10 cellular contexts compared by ENCODE assay signal in genomic region chr12:52147367-52147972, GRCh38. TPM values are rescaled to one million over a fixed set of nuclear protein-coding genes. Genes with fewer than 3 reads are reported as not detected.
DNase-seq lines count a peak whose midpoint lies in the region; ATAC-seq and TF ChIP-seq lines count a peak whose summit lies in the region.
"Had no signal": no experiment of that assay in that cellular context is flagged by ENCODE, and none has a peak within 500 bp of the region (broad histone marks: within the 10 kb centered on the region; RNA-seq: fewer than 3 reads in every experiment).

No MANE protein-coding gene starts in this region.

- TF ChIP-seq CTCF in HCT116 (IDR thresholded peaks at IDR 0.05 in 2 of 3, conservative IDR thresholded peaks at IDR 0.05 in 1 of 3; ENCODE audit: borderline replicate concordance in 1 of 3, insufficient read depth in 1 of 3, low read depth in 2 of 3, low read length in 2 of 3) = no peak

- TSS peak; percentile 83 for BruUV-seq in HCT116 (replicated peaks; lab: Mats Ljungman, UMichigan)

- no peak overlapping the region for H2AFZ ChIP-seq in HCT116 (ENCODE audit: low read depth, low read length, poor library complexity, severe bottlenecking)

- H3K4me3 ChIP-seq in HCT116 (replicated peaks in 1 of 2; ENCODE audit: low read depth in 1 of 2, low read length in 2 of 2) (peak overlapping the region; percentile 46 to 55), stomach smooth muscle (ENCODE audit: low read length in 2 of 2) (no peak overlapping the region)

- H4K20me1 ChIP-seq in HCT116 (ENCODE audit: insufficient read depth) = no peaks in the 10 kb centered on the region

- H3K9me2 ChIP-seq in HCT116 (ENCODE audit: insufficient read depth) = no peaks in the 10 kb centered on the region

- H3K27me3 ChIP-seq in HCT116 (ENCODE audit: insufficient read depth, low read length) (no peaks in the 10 kb centered on the region), stomach smooth muscle (ENCODE audit: control insufficient read depth in 1 of 2, insufficient read depth in 2 of 2, low read length in 2 of 2) (peaks cover 0 to 5% of the 10 kb centered on the region in 2 donors)

- H3K9me3 ChIP-seq in HCT116 (ENCODE audit: control insufficient read depth in 1 of 2, insufficient read depth in 1 of 2, low read depth in 1 of 2, low read length in 2 of 2) (no peaks in the 10 kb centered on the region), stomach smooth muscle (ENCODE audit: control insufficient read depth in 2 of 2, low read length in 2 of 2) (no peaks in the 10 kb centered on the region)

- RAD21 ChIA-PET in HCT116 (lab: Charles Lee; ENCODE audit: low non-redundant PET in 1 of 2, low total read pairs in 2 of 2, uncharacterized antibody in 2 of 2, unreplicated experiment in 2 of 2) = interaction anchor here (0.6 to 1.5 kb wide), 7 partner anchors 9 to 1072 kb away, joined by 3 to 7 read pairs (median 3); no protein-coding TSS in a partner anchor

- H3K27ac ChIP-seq in HCT116 (ENCODE audit: low read depth, low read length) (peak overlapping the region; percentile 100), stomach smooth muscle (ENCODE audit: low read length) (peak overlapping the region; percentile 18)
- H3K27ac ChIP-seq: HL-60 had no signal

- CTCF ChIA-PET in HCT116 (lab: Charles Lee) = interaction anchor here (0.6 to 7.0 kb wide), 20 partner anchors 10 to 833 kb away, joined by 3 to 140 read pairs (median 6); no protein-coding TSS in a partner anchor

- peak; percentile 99 for DNase-seq in HCT116 (ENCODE audit: low read depth, low spot score)
- peak; percentile 95 for DNase-seq in amniotic stem cell (lab: John Stamatoyannopoulos, UW)
- DNase-seq in hepatic stellate cell (ENCODE audit: low spot score) = peak; percentile 99
- no peak for DNase-seq in germinal center (ENCODE audit: low spot score)
- DNase-seq in stimulated activated CD8-positive, alpha-beta memory T cell treated with anti-CD3 and anti-CD28 coated beads, Interleukin-4, amount 100 ng/mL, for 48 hours = no peak
- no peak for DNase-seq in NCI-H1694 treated with DMSO at 0.1 percent for 48 hours (lab: John Stamatoyannopoulos, UW)

- POLR2A ChIA-PET in HCT116 (lab: Charles Lee) = interaction anchor here (0.6 to 3.7 kb wide), 44 partner anchors 8 to 859 kb away, joined by 3 to 48 read pairs (median 5); partner anchors contain the start of genes EIF4B, KRT5, KRT8 and KRT80

- H3K79me2 ChIP-seq in HCT116 (ENCODE audit: insufficient read depth, low read length) = peaks cover 15% of the 10 kb centered on the region; the same call in 1 of the 2 replicates

- H3K4me1 ChIP-seq in HCT116 (ENCODE audit: control insufficient read depth in 1 of 2, insufficient read depth in 2 of 2, low read length in 2 of 2) (peaks cover 83 to 99% of the 10 kb centered on the region in 2 experiments), stomach smooth muscle (ENCODE audit: control insufficient read depth, insufficient read depth, low read length) (peaks cover 27% of the 10 kb centered on the region)

- no peak for TF ChIP-seq POLR2A in HCT116 (IDR thresholded peaks at IDR 0.05; ENCODE audit: borderline replicate concordance, extremely low read depth, insufficient read depth, insufficient read length)

- H3K36me3 ChIP-seq in HCT116 (ENCODE audit: control insufficient read depth in 1 of 2, insufficient read depth in 2 of 2, low read length in 2 of 2) (no peaks in the 10 kb centered on the region), stomach smooth muscle (ENCODE audit: control insufficient read depth in 2 of 2, insufficient read depth in 2 of 2, low read length in 2 of 2) (no peaks in the 10 kb centered on the region)

- ATAC-seq in HCT116 (peak; percentile 61), GM18868 (IDR thresholded peaks at IDR 0.05; ENCODE audit: unreplicated experiment) (no peak)

- no peak for TF ChIP-seq RAD21 in HCT116 (IDR thresholded peaks at IDR 0.05; ENCODE audit: low read depth)

- peak overlapping the region; percentile 91 for H3K9ac ChIP-seq in HCT116 (ENCODE audit: low read length)
- H3K9ac ChIP-seq in stomach smooth muscle (ENCODE audit: low read length in 2 of 2) = peak overlapping the region in 1 of 2 donors; percentile 42

- intact Hi-C loops in HCT116 (cut with micrococcal nuclease) = loop anchor here (5.0 kb wide), 1 partner anchor 725 kb away; no protein-coding TSS in a partner anchor

- H3K4me2 ChIP-seq in HCT116 (ENCODE audit: low read length) = peak overlapping the region; percentile 87

TF ChIP-seq in HCT116, 20 proteins besides CTCF, POLR2A, EP300 and RAD21:
- TF ChIP-seq CEBPB (IDR thresholded peaks at IDR 0.05; ENCODE audit: low read depth) (no peak), TCF7L2 (IDR thresholded peaks at IDR 0.05; ENCODE audit: borderline replicate concordance, extremely low read depth, insufficient read depth, insufficient read length) (peak; percentile 99), POLR2AphosphoS5 (IDR thresholded peaks at IDR 0.05; ENCODE audit: low read depth, low read length) (peak; percentile 68; the same call in 1 of the 2 replicates), ZNF274 (IDR thresholded peaks at IDR 0.05; ENCODE audit: low read depth, low read length) (no peak), YY1 (IDR thresholded peaks at IDR 0.05; ENCODE audit: extremely low read depth, insufficient replicate concordance, low read depth, low read length) (peak; percentile 16)
TF ChIP-seq in HCT116: peak in this region for 3.

RNA-seq across cellular contexts. Expression of gene KRT80, which starts 44.3 kb away (rescaled TPM):
- total RNA-seq in HCT116 (2021; ENCODE audit: unreplicated experiment) = 8.8 TPM
- 14.4 and 24.3 TPM in 2 replicates for polyA plus RNA-seq in HCT116 (2012)
- total RNA-seq: frontal cortex had no signal

Comparison
In these comparisons a context has a peak if more than half of its experiments do, and no peak if none do; other contexts are left out.
1. DNase-seq: peak in HCT116 (single experiment), amniotic stem cell (single experiment) and hepatic stellate cell (single experiment); none in germinal center (single experiment), stimulated activated CD8-positive, alpha-beta memory T cell treated with anti-CD3 and anti-CD28 coated beads, Interleukin-4, amount 100 ng/mL, for 48 hours (single experiment) and NCI-H1694 treated with DMSO at 0.1 percent for 48 hours (single experiment).
2. H3K4me3 ChIP-seq: peak in HCT116 (2 of 2); none in stomach smooth muscle (0 of 2).